ENCODE assay signal across 9 cellular contexts in genomic region chr5:172777381-172778222, GRCh38. TPM values are rescaled to one million over a fixed set of nuclear protein-coding genes. Genes with fewer than 3 reads are reported as not detected.
DNase-seq lines count a peak whose midpoint lies in the region; ATAC-seq and TF ChIP-seq lines count a peak whose summit lies in the region.
"Had no signal": no experiment of that assay in that cellular context is flagged by ENCODE, and none has a peak within 500 bp of the region (broad histone marks: within the 10 kb centered on the region; RNA-seq: fewer than 3 reads in every experiment).

No MANE protein-coding gene starts in this region.

- peak; percentile 93 for DNase-seq in EH (ENCODE audit: low read depth)
- peak; percentile 85 for DNase-seq in IMR-90
- DNase-seq in WERI-Rb-1, result no peak
- DNase-seq in MCF 10A (ENCODE audit: unreplicated experiment), result peak; percentile 99
- peak; percentile 93 for DNase-seq in lower lobe of right lung
- DNase-seq in stimulated activated CD8-positive, alpha-beta memory T cell treated with anti-CD3 and anti-CD28 coated beads, Interleukin-15, amount 100 ng/mL, for 4 hours (ENCODE audit: low read depth in 2 of 2), result peak; percentile 62 to 69
- DNase-seq in NCI-H1092 treated with DMSO at 0.1 percent for 48 hours (lab: John Stamatoyannopoulos, UW), result no peak

- peaks cover 73% of the 10 kb centered on the region for H3K4me1 Mint-ChIP-seq in MCF 10A (ENCODE audit: insufficient read depth, unreplicated experiment)

- H3K23ac ChIP-seq in IMR-90 (ENCODE audit: low read depth, low read length), result peak overlapping the region; percentile 53; the same call in 1 of the 2 replicates

- peaks cover 21% of the 10 kb centered on the region for H3K9me1 ChIP-seq in IMR-90 (ENCODE audit: insufficient read depth, low read length)

- BruUV-seq in IMR-90 (replicated peaks; lab: Mats Ljungman, UMichigan) (no TSS peak), MCF 10A (replicated peaks; lab: Mats Ljungman, UMichigan) (TSS peak; percentile 29)

- ATAC-seq in GM21515 (IDR thresholded peaks at IDR 0.05; ENCODE audit: unreplicated experiment), result peak; percentile 85
- ATAC-seq in IMR-90 (ENCODE audit: low read depth), result peak; percentile 35
- peak; percentile 66 to 75 for ATAC-seq in lower lobe of right lung

- H3K4me3 ChIP-seq in IMR-90 (ENCODE audit: insufficient read depth, low read depth, low read length) (no peak overlapping the region), WERI-Rb-1 (ENCODE audit: low read depth, low read length) (no peak overlapping the region), lower lobe of right lung (no peak overlapping the region)

- intact Hi-C loops in IMR-90 (cut with micrococcal nuclease), result no loop called here
- intact Hi-C loops in MCF 10A (cut with micrococcal nuclease), result loop anchor here (1.0 kb wide), 1 partner anchor 23 kb away; no protein-coding TSS in a partner anchor
- intact Hi-C loops in lower lobe of right lung (cut with DNase I), result no loop called here

- H2BK15ac ChIP-seq in IMR-90 (ENCODE audit: low read depth, low read length), result peak overlapping the region; percentile 79; the same call in 2 of the 3 replicates

- peak overlapping the region; percentile 69 for H3K4me3 Mint-ChIP-seq in MCF 10A (ENCODE audit: unreplicated experiment)

- H3K18ac ChIP-seq in IMR-90 (ENCODE audit: low read depth, low read length), result peak overlapping the region; percentile 67

- peaks cover 10 to 31% of the 10 kb centered on the region in 2 experiments for H3K79me1 ChIP-seq in IMR-90 (ENCODE audit: low read depth in 1 of 2, low read length in 2 of 2)

- no peaks in the 10 kb centered on the region for H3K27me3 Mint-ChIP-seq in MCF 10A (ENCODE audit: insufficient read depth, unreplicated experiment)

- H3K9ac ChIP-seq in IMR-90 (ENCODE audit: low read depth, low read length), result peak overlapping the region; percentile 39; the same call in 1 of the 2 replicates

- H3K36me3 Mint-ChIP-seq in MCF 10A (ENCODE audit: insufficient read depth, unreplicated experiment), result peaks cover 22% of the 10 kb centered on the region

- peak overlapping the region; percentile 87 for H2BK120ac ChIP-seq in IMR-90 (ENCODE audit: low read depth, low read length)

- peak overlapping the region; percentile 79 for H2BK5ac ChIP-seq in IMR-90 (ENCODE audit: low read depth, low read length, poor library complexity, severe bottlenecking)

- H3K27ac Mint-ChIP-seq in MCF 10A (ENCODE audit: low read depth, unreplicated experiment), result peak overlapping the region; percentile 99

- dilution Hi-C loops in IMR-90 (cut with HindIII; ENCODE audit: low sequenced_read_pairs, unreplicated experiment), result no loop called here

- H3K9me3 ChIP-seq in IMR-90 (ENCODE audit: control insufficient read depth, insufficient read depth, low read length) (no peaks in the 10 kb centered on the region), WERI-Rb-1 (ENCODE audit: severe bottlenecking) (no peaks in the 10 kb centered on the region), lower lobe of right lung (no peaks in the 10 kb centered on the region)

- H3K36me3 ChIP-seq in IMR-90 (ENCODE audit: control insufficient read depth, insufficient read depth, low read length) (no peaks in the 10 kb centered on the region), WERI-Rb-1 (no peaks in the 10 kb centered on the region), lower lobe of right lung (no peaks in the 10 kb centered on the region)

- POLR2A ChIA-PET in IMR-90 (lab: Charles Lee; ENCODE audit: unreplicated experiment) (no interaction called here), MCF 10A (lab: Yijun Ruan, JAX) (interaction anchor here (0.6 to 22.0 kb wide), 28 partner anchors 8 to 551 kb away, joined by 3 to 1263 read pairs (median 8); partner anchors contain the start of genes ATP6V0E1, DUSP1, ERGIC1 and RPL26L1)

- peak overlapping the region; percentile 62 for H3K4me2 ChIP-seq in IMR-90 (ENCODE audit: low read depth, low read length)

- no peak for TF ChIP-seq RAD21 in IMR-90 (IDR thresholded peaks at IDR 0.05; ENCODE audit: low read length)

- TF ChIP-seq POLR2A in IMR-90 (IDR thresholded peaks at IDR 0.05; ENCODE audit: low read depth, low read length), result no peak; the same call in 1 of the 2 replicates

- H3K27ac ChIP-seq in IMR-90 (ENCODE audit: insufficient read depth, low read length) (peak overlapping the region; percentile 62), WERI-Rb-1 (peak overlapping the region; percentile 20), lower lobe of right lung (peak overlapping the region; percentile 100)
- H3K27ac ChIP-seq: VCaP had no signal

- WGBS in IMR-90 (ENCODE audit: extremely low coverage in 2 of 2, insufficient read length in 1 of 2), 2 experiments, result no CpG with 5 or more reads among the region's 14 CpGs

- peak overlapping the region; percentile 89 for H2BK20ac ChIP-seq in IMR-90 (ENCODE audit: low read depth, low read length)

- peak overlapping the region; percentile 81 for H2AK5ac ChIP-seq in IMR-90 (ENCODE audit: low read depth, low read length)

- peak overlapping the region; percentile 30 for H4K5ac ChIP-seq in IMR-90 (ENCODE audit: low read depth, low read length)

- H4K8ac ChIP-seq in IMR-90 (ENCODE audit: low read depth in 2 of 2, low read length in 2 of 2), result peak overlapping the region; percentile 8 to 81; a peak in 3 of 4 replicates

- H4K91ac ChIP-seq in IMR-90 (ENCODE audit: insufficient read depth, low read depth, low read length), result peak overlapping the region; percentile 29

- H3K4me1 ChIP-seq in IMR-90 (ENCODE audit: control insufficient read depth, insufficient read depth, low read length) (peaks cover 23% of the 10 kb centered on the region), lower lobe of right lung (peaks cover 59% of the 10 kb centered on the region)

- H3K9me3 Mint-ChIP-seq in MCF 10A (ENCODE audit: unreplicated experiment), result no peaks in the 10 kb centered on the region

- CTCF ChIA-PET in IMR-90 (lab: Yijun Ruan, JAX) (interaction anchor here (1.4 kb wide), 1 partner anchor 63 kb away, joined by 4 read pairs; no protein-coding TSS in a partner anchor), MCF 10A (lab: Yijun Ruan, JAX) (interaction anchor here (0.6 to 10.6 kb wide), 14 partner anchors 14 to 1195 kb away, joined by 3 to 83 read pairs (median 4); no protein-coding TSS in a partner anchor)

- TF ChIP-seq CTCF in IMR-90 (conservative IDR thresholded peaks at IDR 0.05; ENCODE audit: low read depth, low read length) (no peak), WERI-Rb-1 (IDR thresholded peaks at IDR 0.05; ENCODE audit: low read depth, low read length) (no peak), MCF 10A (IDR thresholded peaks at IDR 0.05; ENCODE audit: unreplicated experiment) (no peak), lower lobe of right lung (IDR thresholded peaks at IDR 0.05) (peak; percentile 6)

- H3K27me3 ChIP-seq in IMR-90 (ENCODE audit: control insufficient read depth, insufficient read depth, low read length) (no peaks in the 10 kb centered on the region), WERI-Rb-1 (ENCODE audit: insufficient read depth, low read depth, severe bottlenecking) (no peaks in the 10 kb centered on the region), lower lobe of right lung (ENCODE audit: low read depth) (no peaks in the 10 kb centered on the region)

- in situ Hi-C loops in IMR-90 (cut with MboI; ENCODE audit: low sequenced_read_pairs), result loop anchor here (10.0 kb wide), 1 partner anchor 127 kb away; no protein-coding TSS in a partner anchor

- peak overlapping the region; percentile 85 for H3K56ac ChIP-seq in IMR-90 (ENCODE audit: extremely low read depth, insufficient read depth, low read length)

- no peak overlapping the region for H2AK9ac ChIP-seq in IMR-90 (replicated peaks; ENCODE audit: low read depth, low read length, poor library complexity)

- H2AFZ ChIP-seq in IMR-90 (replicated peaks; ENCODE audit: low read length, poor library complexity), result no peak overlapping the region

- peak overlapping the region; percentile 74 for H3K14ac ChIP-seq in IMR-90 (replicated peaks; ENCODE audit: low read depth, low read length)

- H4K20me1 ChIP-seq in IMR-90 (ENCODE audit: insufficient read depth, low read length), result no peaks in the 10 kb centered on the region; the same call in 1 of the 2 replicates

- H3K4ac ChIP-seq in IMR-90 (ENCODE audit: low read depth, low read length), result peak overlapping the region; percentile 87

TF ChIP-seq in IMR-90, 13 proteins besides CTCF, POLR2A, EP300 and RAD21 (continues in another document):
- TF ChIP-seq MAZ (IDR thresholded peaks at IDR 0.05; ENCODE audit: borderline replicate concordance, low read depth, low read length), result peak; percentile 7; the same call in 1 of the 2 replicates
- peak; percentile 65 for TF ChIP-seq FOS (IDR thresholded peaks at IDR 0.05; ENCODE audit: low read depth, low read length)
- TF ChIP-seq CEBPB (IDR thresholded peaks at IDR 0.05; ENCODE audit: low read depth, low read length), result peak; percentile 28; the same call in 1 of the 2 replicates
- TF ChIP-seq BHLHE40 (IDR thresholded peaks at IDR 0.05; ENCODE audit: low read depth, low read length), result no peak
- no peak for TF ChIP-seq MAFK (IDR thresholded peaks at IDR 0.05; ENCODE audit: low read depth, low read length)
- TF ChIP-seq SMC3 (IDR thresholded peaks at IDR 0.05; ENCODE audit: low read depth, low read length), result no peak
- TF ChIP-seq ELK1 (IDR thresholded peaks at IDR 0.05; ENCODE audit: borderline replicate concordance, low read depth, low read length), result no peak
- TF ChIP-seq CHD1 (IDR thresholded peaks at IDR 0.05; ENCODE audit: low read depth, low read length), result no peak
- TF ChIP-seq RCOR1 (IDR thresholded peaks at IDR 0.05; ENCODE audit: insufficient replicate concordance, low read length), result no peak
- no peak for TF ChIP-seq NFE2L2 (IDR thresholded peaks at IDR 0.05; ENCODE audit: low read depth, low read length)

RNA-seq across cellular contexts. Expression of gene DUSP1, which starts 6.6 kb away (rescaled TPM):
- total RNA-seq in IMR-90 (2012; rRNA removed) (304 and 320 TPM in 2 replicates), MCF 10A (2022) (594 and 611 TPM in 2 replicates), lower lobe of right lung (367 TPM)
- polyA plus RNA-seq in IMR-90 (2012; rRNA removed), result 467 and 674 TPM in 2 replicates
- polyA plus RNA-seq in IMR-90 (2012; cell fraction: cytosol; rRNA removed), result 405 and 1,457 TPM in 2 replicates
- polyA plus RNA-seq in IMR-90 (2012; cell fraction: nucleus; rRNA removed; ENCODE audit: low replicate concordance), result 1,904 and 1,990 TPM in 2 replicates

RNA-seq across cellular contexts. Expression of gene ERGIC1, which starts 56.4 kb away (rescaled TPM):
- total RNA-seq in IMR-90 (2012; rRNA removed) (124 and 134 TPM in 2 replicates), MCF 10A (2022) (257 and 292 TPM in 2 replicates), lower lobe of right lung (177 TPM)
- polyA plus RNA-seq in IMR-90 (2012; rRNA removed), result 185 and 192 TPM in 2 replicates
- polyA plus RNA-seq in IMR-90 (2012; cell fraction: cytosol; rRNA removed), result 59.2 and 179 TPM in 2 replicates
- polyA plus RNA-seq in IMR-90 (2012; cell fraction: nucleus; rRNA removed; ENCODE audit: low replicate concordance), result 128 and 132 TPM in 2 replicates

Comparison
In these comparisons a context has a peak if more than half of its experiments do, and no peak if none do; other contexts are left out.
1. DNase-seq: peak in EH (single experiment), IMR-90 (single experiment), MCF 10A (single experiment), lower lobe of right lung (single experiment) and stimulated activated CD8-positive, alpha-beta memory T cell treated with anti-CD3 and anti-CD28 coated beads, Interleukin-15, amount 100 ng/mL, for 4 hours (2 of 2); none in WERI-Rb-1 (single experiment) and NCI-H1092 treated with DMSO at 0.1 percent for 48 hours (single experiment).
2. ATAC-seq: peak in every context shown above with its lines; median percentile 85 in GM21515; 70 in lower lobe of right lung; 35 in IMR-90.
3. H3K27ac ChIP-seq: peak in every context shown above with its lines; median percentile 100 in lower lobe of right lung; 62 in IMR-90; 20 in WERI-Rb-1.